8 cellular contexts compared by ENCODE assay signal in genomic region chr20:1301031-1301529, GRCh38. TPM values are rescaled to one million over a fixed set of nuclear protein-coding genes. Genes with fewer than 3 reads are reported as not detected.
DNase-seq lines count a peak whose midpoint lies in the region; ATAC-seq and TF ChIP-seq lines count a peak whose summit lies in the region.

No MANE protein-coding gene starts in this region.

- H3K4me1 ChIP-seq in sigmoid colon (no peaks in the 10 kb centered on the region), lower lobe of right lung (no peaks in the 10 kb centered on the region)

- no peaks in the 10 kb centered on the region for H3K9me3 Mint-ChIP-seq in activated naive CD4-positive, alpha-beta T cell treated with anti-CD3 and anti-CD28 coated beads, Interleukin-2, amount 50 U/mL, for 72 hours

- no peaks in the 10 kb centered on the region for H3K27me3 ChIP-seq in sigmoid colon
- H3K27me3 ChIP-seq in lower lobe of right lung (ENCODE audit: low read depth), result no peaks in the 10 kb centered on the region

- H3K36me3 ChIP-seq in sigmoid colon (peaks cover 0 to 52% (median 1%) of the 10 kb centered on the region in 4 donors), lower lobe of right lung (peaks cover 16% of the 10 kb centered on the region)

- H3K4me3 ChIP-seq in sigmoid colon (no peak overlapping the region), lower lobe of right lung (no peak overlapping the region), coronary artery (no peak overlapping the region)

- peak overlapping the region; percentile 88 to 98 for H3K27ac Mint-ChIP-seq in activated naive CD4-positive, alpha-beta T cell treated with anti-CD3 and anti-CD28 coated beads, Interleukin-2, amount 50 U/mL, for 72 hours

- H3K9me3 ChIP-seq in sigmoid colon (no peaks in the 10 kb centered on the region), lower lobe of right lung (no peaks in the 10 kb centered on the region)

- peak; percentile 81 for DNase-seq in ELR (ENCODE audit: low read depth)
- DNase-seq in RPMI8226, result peak; percentile 63
- DNase-seq in activated naive CD4-positive, alpha-beta T cell treated with anti-CD3 and anti-CD28 coated beads, Interleukin-2, amount 50 U/mL, for 72 hours (ENCODE audit: low spot score in 2 of 2), result peak; percentile 33 to 71
- DNase-seq in sigmoid colon, result peak; percentile 40
- DNase-seq in left lobe of liver (ENCODE audit: low spot score), result no peak
- DNase-seq in lower lobe of right lung, result no peak
- DNase-seq in coronary artery (ENCODE audit: low spot score), result no peak

- no peak for TF ChIP-seq EP300 in sigmoid colon (IDR thresholded peaks at IDR 0.05)

- H3K27ac ChIP-seq in sigmoid colon (no peak overlapping the region), lower lobe of right lung (no peak overlapping the region), coronary artery (no peak overlapping the region)

- intact Hi-C loops in sigmoid colon (cut with DNase I) (no loop called here), lower lobe of right lung (cut with DNase I) (no loop called here)

- peaks cover 0 to 4% of the 10 kb centered on the region in 2 donors for H3K36me3 Mint-ChIP-seq in activated naive CD4-positive, alpha-beta T cell treated with anti-CD3 and anti-CD28 coated beads, Interleukin-2, amount 50 U/mL, for 72 hours

- WGBS in sigmoid colon, 2 donors, result 61 to 69% methylated on average over 9 of the region's 9 CpGs

- no peak for TF ChIP-seq CTCF in sigmoid colon (IDR thresholded peaks at IDR 0.05)
- no peak for TF ChIP-seq CTCF in lower lobe of right lung (IDR thresholded peaks at IDR 0.05)
- no peak for TF ChIP-seq CTCF in coronary artery (IDR thresholded peaks at IDR 0.05)

- ATAC-seq in activated naive CD4-positive, alpha-beta T cell treated with anti-CD3 and anti-CD28 coated beads, Interleukin-2, amount 50 U/mL, for 72 hours, result peak; percentile 87 to 90
- ATAC-seq in left lobe of liver (no peak), lower lobe of right lung (no peak), HG03280 (IDR thresholded peaks at IDR 0.05; ENCODE audit: unreplicated experiment) (no peak)

- no peak for TF ChIP-seq POLR2A in sigmoid colon (IDR thresholded peaks at IDR 0.05)

RNA-seq across cellular contexts. Expression of gene SDCBP2, which starts 27.9 kb away (rescaled TPM):
- 10 to 100 TPM in 1 of 2 donors, 1 to 10 TPM in 1; 4.9 to 18.5 TPM for total RNA-seq in activated naive CD4-positive, alpha-beta T cell treated with anti-CD3 and anti-CD28 coated beads, Interleukin-2, amount 50 U/mL, for 72 hours
- 1 to 10 TPM; 1.1 to 3.6 (median 1.9) TPM for total RNA-seq in sigmoid colon
- 100 to 1,000 TPM; 229 to 724 (median 339) TPM for polyA plus RNA-seq in sigmoid colon
- 6.4 TPM for total RNA-seq in left lobe of liver
- 10.8 TPM for total RNA-seq in lower lobe of right lung

RNA-seq across cellular contexts. Expression of gene SNPH, which starts 35.0 kb away (rescaled TPM):
- total RNA-seq in activated naive CD4-positive, alpha-beta T cell treated with anti-CD3 and anti-CD28 coated beads, Interleukin-2, amount 50 U/mL, for 72 hours, result 1 to 10 TPM; 3.2 to 4.8 TPM
- total RNA-seq in sigmoid colon (10 to 100 TPM in 1 of 4 donors, 1 to 10 TPM in 3; 6.4 to 21.0 (median 8.9) TPM), left lobe of liver (0.20 TPM), lower lobe of right lung (3.8 TPM)
- 1 to 10 TPM in 1 of 3 donors, under 1 TPM in 2; under 0.01 to 4.4 (median 0.23) TPM for polyA plus RNA-seq in sigmoid colon

Comparison
In these comparisons a context has a peak if more than half of its experiments do, and no peak if none do; other contexts are left out.
1. DNase-seq: peak in ELR (single experiment), RPMI8226 (single experiment), activated naive CD4-positive, alpha-beta T cell treated with anti-CD3 and anti-CD28 coated beads, Interleukin-2, amount 50 U/mL, for 72 hours (2 of 2) and sigmoid colon (single experiment); none in left lobe of liver (single experiment), lower lobe of right lung (single experiment) and coronary artery (single experiment).
2. ATAC-seq: peak in activated naive CD4-positive, alpha-beta T cell treated with anti-CD3 and anti-CD28 coated beads, Interleukin-2, amount 50 U/mL, for 72 hours (2 of 2); none in left lobe of liver (single experiment), lower lobe of right lung (0 of 2) and HG03280 (single experiment).